23 cellular contexts compared by ENCODE assay signal in genomic region chr16:50571786-50572185, GRCh38. TPM values are rescaled to one million over a fixed set of nuclear protein-coding genes. Genes with fewer than 3 reads are reported as not detected.
"Had no signal": no experiment of that assay in that cellular context is flagged by ENCODE, and none has a peak within 500 bp of the region (broad histone marks: within the 10 kb centered on the region; RNA-seq: fewer than 3 reads in every experiment).

No MANE protein-coding gene starts in this region.

- H3K27me3 Mint-ChIP-seq: activated naive CD8-positive, alpha-beta T cell had no signal

- DNase-seq: activated CD4-positive, alpha-beta T cell treated with anti-CD3 and anti-CD28 coated beads for 4 hours; activated CD4-positive, alpha-beta T cell treated with anti-CD3 and anti-CD28 coated beads, Interleukin-2, amount 50 U/mL, for 4 hours; activated gamma-delta T cell; body of pancreas; cerebellar nuclear complex; colonic mucosa; effector CD8-positive, alpha-beta T cell; glutamatergic neuron; islet precursor cell; left ventricle myocardium inferior; naive B cell; occipital lobe; psoas muscle; stimulated activated CD4-positive, alpha-beta T cell treated with anti-CD3 and anti-CD28 coated beads, Interleukin-15, amount 100 ng/mL, for 24 hours; stimulated activated CD4-positive, alpha-beta T cell treated with anti-CD3 and anti-CD28 coated beads, Interleukin-2, amount 100 ng/mL, for 24 hours; stimulated activated naive CD4-positive, alpha-beta T cell; testis; trophoblast cell; uterus had no signal

- ATAC-seq: body of pancreas, psoas muscle had no signal

- H3K9me3 Mint-ChIP-seq: activated T-helper 1 cell treated with anti-CD3 and anti-CD28 coated beads, Interleukin-12 subunit alpha, Interleukin-12 subunit beta, Interleukin-2, Interleukin-4 antibody, amounts not matched to agents 30 ng/mL and 10 ng/mL and 1 ng/mL, durations not matched to agents 14 hours and 24 hours and 36 hours; naive B cell; neural crest cell had no signal

- H3K4me3 Mint-ChIP-seq: activated naive CD8-positive, alpha-beta T cell; activated T-helper 1 cell treated with anti-CD3 and anti-CD28 coated beads, Interleukin-12 subunit alpha, Interleukin-12 subunit beta, Interleukin-2, Interleukin-4 antibody, amounts not matched to agents 30 ng/mL and 10 ng/mL and 1 ng/mL, durations not matched to agents 14 hours and 24 hours and 36 hours; naive B cell; neural crest cell had no signal

- H3K36me3 Mint-ChIP-seq: naive B cell had no signal

- H3K27ac Mint-ChIP-seq: activated naive CD8-positive, alpha-beta T cell; activated T-helper 1 cell treated with anti-CD3 and anti-CD28 coated beads, Interleukin-12 subunit alpha, Interleukin-12 subunit beta, Interleukin-2, Interleukin-4 antibody, amounts not matched to agents 30 ng/mL and 10 ng/mL and 1 ng/mL, durations not matched to agents 14 hours and 24 hours and 36 hours; naive B cell had no signal

RNA-seq across cellular contexts. Expression of gene NKD1, which starts 23.6 kb away (rescaled TPM):
- total RNA-seq: epithelial cell of proximal tubule had no signal
